ENCODE assay signal across 8 cellular contexts in genomic region chr2:64751286-64752260, GRCh38.
DNase-seq lines count a peak whose midpoint lies in the region; ATAC-seq and TF ChIP-seq lines count a peak whose summit lies in the region.

No MANE protein-coding gene starts in this region.

- DNase-seq in Caco-2 (peak in 1 of 2 experiments; percentile 99), NCI-H345 (lab: John Stamatoyannopoulos, UW) (peak; percentile 100), fibroblast of the conjunctiva (ENCODE audit: low read depth) (peak; percentile 9), HK-2 (ENCODE audit: unreplicated experiment) (no peak)
- DNase-seq in activated CD8-positive, alpha-beta memory T cell treated with anti-CD3 and anti-CD28 coated beads, Interleukin-2, amount 50 U/mL, for 4 hours: peak; percentile 25

- no peaks in the 10 kb centered on the region for H3K27me3 Mint-ChIP-seq in Caco-2 (ENCODE audit: insufficient read depth, unreplicated experiment)
- H3K27me3 Mint-ChIP-seq in nephron (ENCODE audit: low read depth): no peaks in the 10 kb centered on the region

- peak; percentile 34 to 35 for TF ChIP-seq CTCF in Caco-2 (IDR thresholded peaks at IDR 0.05; ENCODE audit: insufficient read depth in 1 of 2, low read depth in 1 of 2, low read length in 1 of 2, severe bottlenecking in 1 of 2, unreplicated experiment in 1 of 2)
- peak; percentile 22 to 41 (median 32) for TF ChIP-seq CTCF in nephron (IDR thresholded peaks at IDR 0.05; ENCODE audit: unreplicated experiment in 3 of 3)

- H3K36me3 ChIP-seq in Caco-2 (ENCODE audit: control insufficient read depth, insufficient read depth, low read length): no peaks in the 10 kb centered on the region

- TF ChIP-seq POLR2A in GM18951 (IDR thresholded peaks at IDR 0.05; ENCODE audit: extremely low read depth, insufficient read depth, insufficient read length): peak; percentile 75

- in situ Hi-C loops in GM18951 (cut with MboI; ENCODE audit: low sequenced_read_pairs, unreplicated experiment): no loop called here

- H3K4me3 Mint-ChIP-seq in Caco-2 (ENCODE audit: unreplicated experiment) (peak overlapping the region; percentile 96), nephron (peak overlapping the region; percentile 92 to 97 (median 96))

- H3K9me3 Mint-ChIP-seq in Caco-2 (ENCODE audit: unreplicated experiment) (peaks cover 10% of the 10 kb centered on the region), nephron (peaks cover 5% of the 10 kb centered on the region)

- intact Hi-C loops in Caco-2 (cut with micrococcal nuclease; ENCODE audit: unreplicated experiment): loop anchor here (1.0 to 5.0 kb wide), 7 partner anchors 17 to 229 kb away; partner anchors contain the start of gene AFTPH

- H3K36me3 Mint-ChIP-seq in Caco-2 (ENCODE audit: insufficient read depth, unreplicated experiment) (peaks cover 9% of the 10 kb centered on the region), nephron (ENCODE audit: low read depth) (no peaks in the 10 kb centered on the region)

- H3K9me3 ChIP-seq in Caco-2: no peaks in the 10 kb centered on the region

- no peaks in the 10 kb centered on the region for H3K27me3 ChIP-seq in Caco-2 (replicated peaks; ENCODE audit: control insufficient read depth, insufficient read depth, low read length)

- POLR2A ChIA-PET in Caco-2 (lab: Charles Lee): interaction anchor here (0.5 to 3.8 kb wide), 17 partner anchors 12 to 1684 kb away, joined by 3 to 98 read pairs (median 5); partner anchors contain the start of genes ACTR2, AFTPH, CEP68 and RAB1A

- peak; percentile 80 for ATAC-seq in HG03066 (IDR thresholded peaks at IDR 0.05; ENCODE audit: low read depth, unreplicated experiment)

- H3K4me1 Mint-ChIP-seq in Caco-2 (ENCODE audit: low read depth, unreplicated experiment): peaks cover 16% of the 10 kb centered on the region
- H3K4me1 Mint-ChIP-seq in nephron: peaks cover 34% of the 10 kb centered on the region

- peak overlapping the region; percentile 74 for H3K4me3 ChIP-seq in Caco-2 (ENCODE audit: low read depth, low read length)

- peak overlapping the region; percentile 93 for H3K27ac Mint-ChIP-seq in Caco-2 (ENCODE audit: unreplicated experiment)
- H3K27ac Mint-ChIP-seq in nephron: peak overlapping the region; percentile 92 to 99 (median 93)

- peaks cover 18% of the 10 kb centered on the region; the same call in 1 of the 2 replicates for H3K4me1 ChIP-seq in Caco-2

- CTCF ChIA-PET in Caco-2 (lab: Charles Lee): interaction anchor here (0.5 to 3.3 kb wide), 19 partner anchors 10 to 304 kb away, joined by 3 to 31 read pairs (median 4); partner anchors contain the start of genes CEP68 and SERTAD2

- BruUV-seq in Caco-2 (replicated peaks; lab: Mats Ljungman, UMichigan): TSS peak; percentile 74
